In genomic region chr19:17282488-17283256, GRCh38 we compare ENCODE assay signal across 9 cellular contexts. TPM values are rescaled to one million over a fixed set of nuclear protein-coding genes. Genes with fewer than 3 reads are reported as not detected.
A peak's percentile ranks its signal among the peaks of the same experiment; 100 is the strongest.
DNase-seq lines count a peak whose midpoint lies in the region; ATAC-seq and TF ChIP-seq lines count a peak whose summit lies in the region.
"Had no signal": no experiment of that assay in that cellular context is flagged by ENCODE, and none has a peak within 500 bp of the region (broad histone marks: within the 10 kb centered on the region; RNA-seq: fewer than 3 reads in every experiment).

No MANE protein-coding gene starts in this region.

- H3K9me3 ChIP-seq in prostate gland = no peaks in the 10 kb centered on the region

- 12% methylated on average over 40 of the region's 49 CpGs for WGBS in prostate gland
- WGBS in urinary bladder = 9% methylated on average over 49 of the region's 49 CpGs

- H3K4me1 Mint-ChIP-seq in activated naive CD8-positive, alpha-beta T cell (ENCODE audit: low read depth) = peaks cover 6% of the 10 kb centered on the region

- intact Hi-C loops in left cardiac atrium (cut with DNase I) = loop anchor here (1.0 to 10.0 kb wide), 3 partner anchors 78 to 215 kb away; no protein-coding TSS in a partner anchor
- intact Hi-C loops in prostate gland (cut with DNase I) = loop anchor here (5.0 kb wide), 2 partner anchors 75 to 215 kb away; no protein-coding TSS in a partner anchor

- H3K27me3 ChIP-seq in prostate gland (replicated peaks; ENCODE audit: insufficient read depth) = no peaks in the 10 kb centered on the region

- H3K27ac ChIP-seq in prostate gland (no peak overlapping the region), urinary bladder (ENCODE audit: low read depth) (no peak overlapping the region)
- H3K27ac ChIP-seq: epithelial cell of prostate had no signal

- H3K4me1 ChIP-seq in prostate gland (replicated peaks) = peaks cover 6% of the 10 kb centered on the region
- H3K4me1 ChIP-seq in urinary bladder (ENCODE audit: insufficient read depth) = no peaks in the 10 kb centered on the region

- ATAC-seq in GM21576 (IDR thresholded peaks at IDR 0.05; ENCODE audit: unreplicated experiment) = peak; percentile 67
- ATAC-seq in left cardiac atrium = peak; percentile 95 to 96

- H3K36me3 Mint-ChIP-seq in activated naive CD8-positive, alpha-beta T cell = peaks cover 3% of the 10 kb centered on the region

- peak; percentile 91 to 95 (median 92) for TF ChIP-seq CTCF in prostate gland (IDR thresholded peaks at IDR 0.05)

- no peaks in the 10 kb centered on the region for H3K9me3 Mint-ChIP-seq in activated naive CD8-positive, alpha-beta T cell (ENCODE audit: low read depth)

- DNase-seq in COR-L47 (lab: John Stamatoyannopoulos, UW) = peak; percentile 82
- DNase-seq in MV-4-11 (lab: John Stamatoyannopoulos, UW) = peak; percentile 83
- peak; percentile 84 for DNase-seq in SKM-1 treated with dmso at 0.1 percent for 144 hours (lab: John Stamatoyannopoulos, UW; ENCODE audit: unreplicated experiment)
- peak; percentile 85 for DNase-seq in left cardiac atrium
- peak; percentile 79 for DNase-seq in prostate gland (ENCODE audit: low spot score)

- H3K27me3 Mint-ChIP-seq in activated naive CD8-positive, alpha-beta T cell = no peaks in the 10 kb centered on the region

- H3K4me3 ChIP-seq in prostate gland (peak overlapping the region in 1 of 2 donors; percentile 12), urinary bladder (ENCODE audit: low read depth, low read length) (peak overlapping the region; percentile 6)

- H3K4me3 Mint-ChIP-seq in activated naive CD8-positive, alpha-beta T cell = peak overlapping the region; percentile 87

- H3K36me3 ChIP-seq in prostate gland (no peaks in the 10 kb centered on the region), urinary bladder (ENCODE audit: insufficient read depth) (no peaks in the 10 kb centered on the region)

- TF ChIP-seq POLR2A in prostate gland (IDR thresholded peaks at IDR 0.05) = no peak

- H3K27ac Mint-ChIP-seq in activated naive CD8-positive, alpha-beta T cell = peak overlapping the region; percentile 86

RNA-seq across cellular contexts. Expression of gene ANKLE1, which starts 1.0 kb away (rescaled TPM):
- under 1 TPM; 0.37 to 0.47 TPM for total RNA-seq in left cardiac atrium
- 1 to 10 TPM in 1 of 2 donors, under 1 TPM in 1; 0.64 to 1.2 TPM for total RNA-seq in prostate gland
- 0.26 TPM for total RNA-seq in urinary bladder
- 0.66 TPM for polyA plus RNA-seq in urinary bladder

RNA-seq across cellular contexts. Expression of gene BABAM1, which starts 15.4 kb away (rescaled TPM):
- total RNA-seq in left cardiac atrium = 10 to 100 TPM; 67.2 to 68.3 TPM
- 10 to 100 TPM; 80.0 to 81.6 TPM for total RNA-seq in prostate gland
- total RNA-seq in urinary bladder = 46.2 TPM
- polyA plus RNA-seq in urinary bladder = 78.2 TPM

RNA-seq across cellular contexts. Expression of gene USHBP1, which starts 18.1 kb away (rescaled TPM):
- total RNA-seq in left cardiac atrium = 1 to 10 TPM; 6.5 to 6.7 TPM
- total RNA-seq in prostate gland = 1 to 10 TPM; 3.5 to 8.4 TPM
- total RNA-seq in urinary bladder = 6.0 TPM
- 6.6 TPM for polyA plus RNA-seq in urinary bladder

RNA-seq across cellular contexts. Expression of gene ABHD8, which starts 20.6 kb away (rescaled TPM):
- total RNA-seq in left cardiac atrium (10 to 100 TPM; 11.2 to 11.6 TPM), prostate gland (10 to 100 TPM; 20.1 to 21.6 TPM), urinary bladder (6.8 TPM)
- 20.0 TPM for polyA plus RNA-seq in urinary bladder

RNA-seq across cellular contexts. Expression of gene MRPL34, which starts 23.0 kb away (rescaled TPM):
- total RNA-seq in left cardiac atrium = 100 to 1,000 TPM; 147 to 152 TPM
- total RNA-seq in prostate gland = 100 to 1,000 TPM; 157 to 169 TPM
- 6.1 TPM for total RNA-seq in urinary bladder
- polyA plus RNA-seq in urinary bladder = 146 TPM
